ENCODE assay signal across 9 cellular contexts in the genomic region with DNA sequence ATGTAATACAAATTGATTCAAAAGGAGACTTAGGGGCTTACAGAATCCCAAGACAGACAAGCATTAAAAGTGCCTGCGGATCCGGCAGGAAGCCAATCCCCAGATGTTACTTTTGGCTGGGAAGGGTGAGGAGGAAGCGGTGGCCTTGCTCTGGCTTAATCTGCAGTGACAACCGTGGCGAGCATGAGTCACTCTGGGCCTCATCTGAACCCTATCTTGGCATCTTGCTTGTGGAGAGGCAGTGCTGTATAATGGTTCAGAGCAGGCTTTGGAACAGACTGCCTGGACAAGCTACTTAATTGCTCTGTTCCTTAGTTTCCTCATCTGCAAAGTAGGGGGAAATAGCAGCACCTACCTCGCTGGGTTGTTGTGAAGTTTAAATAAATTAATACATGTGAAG.
DNase-seq lines count a peak whose midpoint lies in the region; ATAC-seq, FAIRE-seq and TF ChIP-seq lines count a peak whose summit lies in the region.
"Had no signal": no experiment of that assay in that cellular context is flagged by ENCODE, and none has a peak within 500 bp of the region (broad histone marks: within the 10 kb centered on the region; RNA-seq: fewer than 3 reads in every experiment).

No MANE protein-coding gene starts in this region.

- peaks cover 43% of the 10 kb centered on the region in 2 experiments for H3K4me1 ChIP-seq in SK-N-SH (ENCODE audit: control insufficient read depth in 1 of 2, insufficient read depth in 2 of 2, low read depth in 1 of 2, low read length in 1 of 2)

- ATAC-seq in central memory CD8-positive, alpha-beta T cell (replicated peaks; ENCODE audit: extremely low read depth, poor library complexity, severe bottlenecking), result peak; percentile 55
- ATAC-seq in naive thymus-derived CD8-positive, alpha-beta T cell, result no peak
- no peak for ATAC-seq in GM21619 (IDR thresholded peaks at IDR 0.05; ENCODE audit: unreplicated experiment)

- no peaks in the 10 kb centered on the region for H3K9me3 ChIP-seq in SK-N-SH

- no peaks in the 10 kb centered on the region for H3K36me3 Mint-ChIP-seq in central memory CD8-positive, alpha-beta T cell (ENCODE audit: insufficient read depth)
- peaks cover 0 to 10% (median 8%) of the 10 kb centered on the region in 3 donors for H3K36me3 Mint-ChIP-seq in naive thymus-derived CD8-positive, alpha-beta T cell

- POLR2A ChIA-PET in SK-N-SH (lab: Yijun Ruan, JAX), result no interaction called here
- POLR2A ChIA-PET in naive thymus-derived CD8-positive, alpha-beta T cell (lab: Charles Lee), result interaction anchor here (0.9 to 2.4 kb wide), 4 partner anchors 8 to 127 kb away, joined by 3 to 8 read pairs (median 4); no protein-coding TSS in a partner anchor

- no peaks in the 10 kb centered on the region for H3K27me3 Mint-ChIP-seq in central memory CD8-positive, alpha-beta T cell
- H3K27me3 Mint-ChIP-seq in naive thymus-derived CD8-positive, alpha-beta T cell, result no peaks in the 10 kb centered on the region

- no peaks in the 10 kb centered on the region for H4K20me1 ChIP-seq in SK-N-SH (ENCODE audit: insufficient read depth)

- no peaks in the 10 kb centered on the region for H3K9me2 ChIP-seq in SK-N-SH

- CTCF ChIA-PET in SK-N-SH (lab: Yijun Ruan, JAX), result interaction anchor here (1.7 to 2.9 kb wide), 2 partner anchors 30 to 127 kb away, joined by 9 to 10 read pairs; no protein-coding TSS in a partner anchor

- H3K27ac Mint-ChIP-seq in central memory CD8-positive, alpha-beta T cell (ENCODE audit: low read depth), result peak overlapping the region; percentile 82
- peak overlapping the region in 8 of 10 donors; percentile 7 to 96 (median 61) for H3K27ac Mint-ChIP-seq in naive thymus-derived CD8-positive, alpha-beta T cell

- WGBS in SK-N-SH (ENCODE audit: low lambda C conversion rate), result 9% methylated on average over 6 of the region's 6 CpGs

- peaks cover 73% of the 10 kb centered on the region for H3K4me1 Mint-ChIP-seq in central memory CD8-positive, alpha-beta T cell
- peaks cover 30 to 78% (median 69%) of the 10 kb centered on the region in 4 donors for H3K4me1 Mint-ChIP-seq in naive thymus-derived CD8-positive, alpha-beta T cell

- H3F3A ChIP-seq in SK-N-SH (replicated peaks; ENCODE audit: insufficient read depth), result peaks cover 52% of the 10 kb centered on the region

- no peaks in the 10 kb centered on the region for H3K27me3 ChIP-seq in SK-N-SH (ENCODE audit: insufficient read depth)

- peak overlapping the region; percentile 65; the same call in 1 of the 2 replicates for H3K4me2 ChIP-seq in SK-N-SH

- no peak overlapping the region; the same call in 1 of the 2 replicates for H3K9ac ChIP-seq in SK-N-SH

- 0 out of 4 replicates have a peak overlapping the region, but pooled peaks of 1 of the 2 experiments have one; percentile 31 for H3K4me3 ChIP-seq in SK-N-SH (ENCODE audit: low read depth in 2 of 2, low read length in 1 of 2)

- H3K4me3 Mint-ChIP-seq in central memory CD8-positive, alpha-beta T cell, result peak overlapping the region; percentile 43
- H3K4me3 Mint-ChIP-seq in naive thymus-derived CD8-positive, alpha-beta T cell, result peak overlapping the region in 2 of 10 donors; percentile 16 to 18

- FAIRE-seq in GM19239 (lab: Jason Lieb, UNC) (peak; percentile 11), D721Med (lab: Jason Lieb, UNC) (no peak)
- FAIRE-seq: islet of Langerhans had no signal

- TF ChIP-seq CTCF in SK-N-SH (IDR thresholded peaks at IDR 0.05), result no peak
- TF ChIP-seq CTCF in D721Med (IDR thresholded peaks at IDR 0.05; ENCODE audit: insufficient read depth, missing control alignments), result no peak

- no peaks in the 10 kb centered on the region for H3K9me3 Mint-ChIP-seq in central memory CD8-positive, alpha-beta T cell
- H3K9me3 Mint-ChIP-seq in naive thymus-derived CD8-positive, alpha-beta T cell, result peaks cover 0 to 16% (median 9%) of the 10 kb centered on the region in 9 donors

- H3K27ac ChIP-seq in SK-N-SH (ENCODE audit: low read depth in 2 of 2, low read length in 1 of 2), result peak overlapping the region; percentile 95 to 99

- H3K36me3 ChIP-seq in SK-N-SH (replicated peaks in 1 of 2; ENCODE audit: control insufficient read depth in 1 of 2, insufficient read depth in 2 of 2, low read length in 1 of 2), result no peaks in the 10 kb centered on the region

- DNase-seq in GM19239 (ENCODE audit: insufficient read length, low spot score), result no peak
- DNase-seq in SK-N-SH, result peak; percentile 54
- no peak for DNase-seq in central memory CD8-positive, alpha-beta T cell (ENCODE audit: low spot score in 2 of 2)
- peak in 1 of 10 donors; percentile 11 for DNase-seq in naive thymus-derived CD8-positive, alpha-beta T cell
- DNase-seq in HuH-7.5 (ENCODE audit: low spot score), result no peak
- DNase-seq in NCI-H2107 treated with DMSO at 0.1 percent for 48 hours (lab: John Stamatoyannopoulos, UW; ENCODE audit: unreplicated experiment), result no peak
- no peak for DNase-seq in D721Med (ENCODE audit: insufficient read length, low spot score)

- no peak for TF ChIP-seq RAD21 in SK-N-SH (IDR thresholded peaks at IDR 0.05; ENCODE audit: low read length)

- H3K79me2 ChIP-seq in SK-N-SH (ENCODE audit: insufficient read depth), result no peaks in the 10 kb centered on the region

- peak; percentile 93 to 100 for TF ChIP-seq EP300 in SK-N-SH (IDR thresholded peaks at IDR 0.05; ENCODE audit: borderline replicate concordance in 1 of 2, low read depth in 1 of 2, low read length in 1 of 2)

- no peak overlapping the region for H2AFZ ChIP-seq in SK-N-SH (ENCODE audit: low read depth)

TF ChIP-seq in SK-N-SH, 30 proteins besides CTCF, POLR2A, EP300 and RAD21 (continues in another document):
- TF ChIP-seq TAF1 (IDR thresholded peaks at IDR 0.05; ENCODE audit: borderline replicate concordance, low read depth, low read length) (no peak; the same call in 1 of the 2 replicates), FOSL2 (IDR thresholded peaks at IDR 0.05; ENCODE audit: borderline replicate concordance, low read depth) (peak; percentile 99), USF1 (IDR thresholded peaks at IDR 0.05; ENCODE audit: borderline replicate concordance, low read depth) (peak; percentile 45; the same call in 1 of the 2 replicates), RFX5 (IDR thresholded peaks at IDR 0.05; ENCODE audit: low read length) (no peak), YY1 (IDR thresholded peaks at IDR 0.05; ENCODE audit: low read depth) (0 out of 2 replicates have a peak, but pooled peaks have one; percentile 45), USF2 (IDR thresholded peaks at IDR 0.05; ENCODE audit: borderline replicate concordance, low read depth, low read length) (no peak), JUND (IDR thresholded peaks at IDR 0.05) (peak; percentile 100), MAX (IDR thresholded peaks at IDR 0.05; ENCODE audit: low read depth) (peak; percentile 71; the same call in 1 of the 2 replicates), FOXJ3 (CRISPR knock-in tag; IDR thresholded peaks at IDR 0.05) (no peak), EZH2phosphoT487 (IDR thresholded peaks at IDR 0.05; ENCODE audit: borderline replicate concordance, low read depth) (no peak)
- TF ChIP-seq, protein P1, sequence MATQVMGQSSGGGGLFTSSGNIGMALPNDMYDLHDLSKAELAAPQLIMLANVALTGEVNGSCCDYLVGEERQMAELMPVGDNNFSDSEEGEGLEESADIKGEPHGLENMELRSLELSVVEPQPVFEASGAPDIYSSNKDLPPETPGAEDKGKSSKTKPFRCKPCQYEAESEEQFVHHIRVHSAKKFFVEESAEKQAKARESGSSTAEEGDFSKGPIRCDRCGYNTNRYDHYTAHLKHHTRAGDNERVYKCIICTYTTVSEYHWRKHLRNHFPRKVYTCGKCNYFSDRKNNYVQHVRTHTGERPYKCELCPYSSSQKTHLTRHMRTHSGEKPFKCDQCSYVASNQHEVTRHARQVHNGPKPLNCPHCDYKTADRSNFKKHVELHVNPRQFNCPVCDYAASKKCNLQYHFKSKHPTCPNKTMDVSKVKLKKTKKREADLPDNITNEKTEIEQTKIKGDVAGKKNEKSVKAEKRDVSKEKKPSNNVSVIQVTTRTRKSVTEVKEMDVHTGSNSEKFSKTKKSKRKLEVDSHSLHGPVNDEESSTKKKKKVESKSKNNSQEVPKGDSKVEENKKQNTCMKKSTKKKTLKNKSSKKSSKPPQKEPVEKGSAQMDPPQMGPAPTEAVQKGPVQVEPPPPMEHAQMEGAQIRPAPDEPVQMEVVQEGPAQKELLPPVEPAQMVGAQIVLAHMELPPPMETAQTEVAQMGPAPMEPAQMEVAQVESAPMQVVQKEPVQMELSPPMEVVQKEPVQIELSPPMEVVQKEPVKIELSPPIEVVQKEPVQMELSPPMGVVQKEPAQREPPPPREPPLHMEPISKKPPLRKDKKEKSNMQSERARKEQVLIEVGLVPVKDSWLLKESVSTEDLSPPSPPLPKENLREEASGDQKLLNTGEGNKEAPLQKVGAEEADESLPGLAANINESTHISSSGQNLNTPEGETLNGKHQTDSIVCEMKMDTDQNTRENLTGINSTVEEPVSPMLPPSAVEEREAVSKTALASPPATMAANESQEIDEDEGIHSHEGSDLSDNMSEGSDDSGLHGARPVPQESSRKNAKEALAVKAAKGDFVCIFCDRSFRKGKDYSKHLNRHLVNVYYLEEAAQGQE (IDR thresholded peaks at IDR 0.05; ENCODE audit: low read depth, low read length), result peak; percentile 80
